In the genomic region with DNA sequence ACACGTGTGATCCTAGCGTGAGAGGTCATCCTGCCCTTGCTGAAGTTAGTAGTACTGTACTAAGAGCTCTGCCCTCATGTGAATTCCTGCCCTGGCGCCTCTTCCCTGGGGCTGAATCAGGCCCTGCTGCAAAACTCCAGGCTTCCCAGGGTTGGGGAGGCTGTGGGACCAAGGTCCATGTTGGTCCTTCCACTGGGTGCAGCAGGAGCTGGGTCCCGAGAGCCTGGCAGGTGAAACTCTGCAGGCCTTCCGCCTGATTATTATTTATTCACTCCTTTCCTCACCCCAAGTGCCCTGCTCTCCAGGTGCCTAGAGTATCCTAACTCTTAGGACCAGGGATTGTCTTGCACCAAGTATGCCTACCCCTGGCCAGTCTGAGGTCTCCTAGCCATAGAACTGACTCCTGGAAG, we compare ENCODE assay signal across 1 cellular context.
TF ChIP-seq lines count a peak whose summit lies in the region.

No MANE protein-coding gene starts in this region.

TF ChIP-seq in IMR-90, 13 proteins besides CTCF, POLR2A, EP300 and RAD21:
- TF ChIP-seq USF2 (IDR thresholded peaks at IDR 0.05; ENCODE audit: low read depth, low read length) (no peak), MXI1 (IDR thresholded peaks at IDR 0.05; ENCODE audit: borderline replicate concordance, low read depth, low read length) (no peak), NFE2L2 (IDR thresholded peaks at IDR 0.05; ENCODE audit: low read depth, low read length) (no peak), MAFK (IDR thresholded peaks at IDR 0.05; ENCODE audit: low read depth, low read length) (no peak), MAZ (IDR thresholded peaks at IDR 0.05; ENCODE audit: borderline replicate concordance, low read depth, low read length) (no peak), ELK1 (IDR thresholded peaks at IDR 0.05; ENCODE audit: borderline replicate concordance, low read depth, low read length) (no peak), CHD1 (IDR thresholded peaks at IDR 0.05; ENCODE audit: low read depth, low read length) (no peak), BHLHE40 (IDR thresholded peaks at IDR 0.05; ENCODE audit: low read depth, low read length) (no peak), RFX5 (IDR thresholded peaks at IDR 0.05; ENCODE audit: low read depth, low read length) (no peak), SMC3 (IDR thresholded peaks at IDR 0.05; ENCODE audit: low read depth, low read length) (no peak), FOS (IDR thresholded peaks at IDR 0.05; ENCODE audit: low read depth, low read length) (no peak), RCOR1 (IDR thresholded peaks at IDR 0.05; ENCODE audit: insufficient replicate concordance, low read length) (no peak), CEBPB (IDR thresholded peaks at IDR 0.05; ENCODE audit: low read depth, low read length) (no peak)
TF ChIP-seq in IMR-90: peak in this region for 0.
